ENCODE assay signal across 10 cellular contexts in the genomic region with DNA sequence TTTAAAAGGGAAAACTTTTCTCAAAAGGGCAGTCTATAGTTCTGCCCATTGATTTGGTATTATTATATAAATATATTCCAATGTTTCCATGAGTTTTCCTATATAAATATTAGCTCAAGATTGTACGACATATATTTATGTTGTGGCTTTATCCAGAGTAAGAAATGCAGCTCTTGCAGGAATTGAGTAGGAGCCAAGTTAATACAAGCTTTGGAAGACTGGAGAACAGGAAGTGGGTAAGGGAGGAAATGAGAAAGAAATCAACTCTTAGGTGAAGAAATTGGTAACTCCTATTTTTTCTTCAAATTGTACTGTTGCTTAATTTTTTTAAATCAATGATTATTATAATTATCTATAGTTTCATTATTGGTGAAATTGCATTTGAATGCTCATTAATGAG.
DNase-seq lines count a peak whose midpoint lies in the region; ATAC-seq, FAIRE-seq and TF ChIP-seq lines count a peak whose summit lies in the region.
"Had no signal": no experiment of that assay in that cellular context is flagged by ENCODE, and none has a peak within 500 bp of the region (broad histone marks: within the 10 kb centered on the region; RNA-seq: fewer than 3 reads in every experiment).

No MANE protein-coding gene starts in this region.

- H3K9me3 Mint-ChIP-seq in CD4-positive, alpha-beta T cell, result no peaks in the 10 kb centered on the region
- no peaks in the 10 kb centered on the region for H3K9me3 Mint-ChIP-seq in naive thymus-derived CD4-positive, alpha-beta T cell
- H3K9me3 Mint-ChIP-seq: activated CD4-positive, alpha-beta memory T cell treated with anti-CD3 and anti-CD28 coated beads for 36 hours had no signal

- no peaks in the 10 kb centered on the region for H3K27me3 ChIP-seq in CD4-positive, alpha-beta T cell (ENCODE audit: control insufficient read depth, insufficient read depth, low read length)
- H3K27me3 ChIP-seq in bronchial epithelial cell (ENCODE audit: control insufficient read depth, insufficient read depth, low read length), result no peaks in the 10 kb centered on the region
- H3K27me3 ChIP-seq in naive thymus-derived CD4-positive, alpha-beta T cell (ENCODE audit: control insufficient read depth in 2 of 2, insufficient read depth in 2 of 2, low read length in 2 of 2), result no peaks in the 10 kb centered on the region

- no peak for TF ChIP-seq CTCF in CD4-positive, alpha-beta T cell (IDR thresholded peaks at IDR 0.05)
- no peak for TF ChIP-seq CTCF in bronchial epithelial cell (IDR thresholded peaks at IDR 0.05; ENCODE audit: insufficient read depth, low read length, severe bottlenecking)

- CTCF ChIA-PET in CD4-positive, alpha-beta T cell (lab: Charles Lee), result interaction anchor here (0.7 kb wide), 1 partner anchor 468 kb away, joined by 3 read pairs; no protein-coding TSS in a partner anchor
- CTCF ChIA-PET in naive thymus-derived CD4-positive, alpha-beta T cell (lab: Charles Lee), result no interaction called here

- no peak overlapping the region for H3K27ac ChIP-seq in CD4-positive, alpha-beta T cell (ENCODE audit: low read depth, low read length)
- H3K27ac ChIP-seq in naive thymus-derived CD4-positive, alpha-beta T cell (ENCODE audit: low read depth, low read length), result no peak overlapping the region

- intact Hi-C loops in CD4-positive, alpha-beta T cell (cut with DNase I, micrococcal nuclease), result no loop called here
- intact Hi-C loops in naive thymus-derived CD4-positive, alpha-beta T cell (cut with micrococcal nuclease), result no loop called here

- peak overlapping the region; percentile 79 for H3K27ac Mint-ChIP-seq in CD4-positive, alpha-beta T cell
- H3K27ac Mint-ChIP-seq in naive thymus-derived CD4-positive, alpha-beta T cell, result peak overlapping the region in 7 of 9 donors; percentile 55 to 90 (median 81)
- H3K27ac Mint-ChIP-seq: activated CD4-positive, alpha-beta memory T cell treated with anti-CD3 and anti-CD28 coated beads for 36 hours had no signal

- no peaks in the 10 kb centered on the region for H3K9me3 ChIP-seq in CD4-positive, alpha-beta T cell (ENCODE audit: control insufficient read depth, low read length)
- H3K9me3 ChIP-seq in naive thymus-derived CD4-positive, alpha-beta T cell (ENCODE audit: control insufficient read depth in 2 of 3, low read length in 3 of 3), result no peaks in the 10 kb centered on the region

- no peaks in the 10 kb centered on the region for H3K27me3 Mint-ChIP-seq in CD4-positive, alpha-beta T cell
- H3K27me3 Mint-ChIP-seq in naive thymus-derived CD4-positive, alpha-beta T cell, result no peaks in the 10 kb centered on the region
- H3K27me3 Mint-ChIP-seq: activated CD4-positive, alpha-beta memory T cell treated with anti-CD3 and anti-CD28 coated beads for 36 hours had no signal

- H3K36me3 ChIP-seq in bronchial epithelial cell (ENCODE audit: control insufficient read depth, insufficient read depth, low read length), result no peaks in the 10 kb centered on the region
- peaks cover 0 to 3% (median 0%) of the 10 kb centered on the region in 3 experiments for H3K36me3 ChIP-seq in naive thymus-derived CD4-positive, alpha-beta T cell (ENCODE audit: control insufficient read depth in 2 of 3, insufficient read depth in 3 of 3, low read length in 3 of 3)

- FAIRE-seq in bronchial epithelial cell (lab: Jason Lieb, UNC), result no peak

- no peak overlapping the region for H3K4me3 Mint-ChIP-seq in CD4-positive, alpha-beta T cell
- peak overlapping the region in 8 of 10 donors; percentile 39 to 79 (median 68) for H3K4me3 Mint-ChIP-seq in naive thymus-derived CD4-positive, alpha-beta T cell
- H3K4me3 Mint-ChIP-seq: activated CD4-positive, alpha-beta memory T cell treated with anti-CD3 and anti-CD28 coated beads for 36 hours had no signal

- POLR2A ChIA-PET in CD4-positive, alpha-beta T cell (lab: Charles Lee), result interaction anchor here (0.7 to 1.7 kb wide), 4 partner anchors 26 to 709 kb away, joined by 3 to 6 read pairs (median 4); partner anchors contain the start of genes CYP20A1 and FAM117B
- POLR2A ChIA-PET in naive thymus-derived CD4-positive, alpha-beta T cell (lab: Charles Lee), result interaction anchor here (0.6 kb wide), 1 partner anchor 150 kb away, joined by 3 read pairs; no protein-coding TSS in a partner anchor

- TF ChIP-seq POLR2A in erythroblast (IDR thresholded peaks at IDR 0.05; ENCODE audit: low read length), result no peak

- H3K36me3 Mint-ChIP-seq in CD4-positive, alpha-beta T cell (ENCODE audit: low read depth), result peaks cover 18% of the 10 kb centered on the region
- H3K36me3 Mint-ChIP-seq in naive thymus-derived CD4-positive, alpha-beta T cell, result peaks cover 0 to 14% (median 9%) of the 10 kb centered on the region in 5 donors

- no peak overlapping the region for H3K4me3 ChIP-seq in bronchial epithelial cell (ENCODE audit: low read depth, low read length)
- no peak overlapping the region for H3K4me3 ChIP-seq in naive thymus-derived CD4-positive, alpha-beta T cell (ENCODE audit: low read length)

- no peak for DNase-seq in CD4-positive, alpha-beta T cell
- DNase-seq in Kasumi-1 (lab: John Stamatoyannopoulos, UW) (peak; percentile 12 to 30), bronchial epithelial cell (ENCODE audit: low read depth) (peak; percentile 48), erythroblast (lab: John Stamatoyannopoulos, UW) (no peak), dedifferentiated amniotic fluid mesenchymal stem cell (ENCODE audit: extremely low spot score) (no peak), NCI-H2171 treated with DMSO at 0.1 percent for 48 hours (lab: John Stamatoyannopoulos, UW) (no peak)
- peak in 1 of 9 donors; percentile 6 for DNase-seq in naive thymus-derived CD4-positive, alpha-beta T cell
- DNase-seq: activated CD4-positive, alpha-beta memory T cell treated with anti-CD3 and anti-CD28 coated beads for 36 hours; retina had no signal

- H3K4me1 Mint-ChIP-seq in CD4-positive, alpha-beta T cell (ENCODE audit: low read depth), result peaks cover 26% of the 10 kb centered on the region
- peaks cover 10 to 46% (median 33%) of the 10 kb centered on the region in 7 donors for H3K4me1 Mint-ChIP-seq in naive thymus-derived CD4-positive, alpha-beta T cell

- peaks cover 15 to 23% of the 10 kb centered on the region in 2 donors for H3K4me1 ChIP-seq in naive thymus-derived CD4-positive, alpha-beta T cell (ENCODE audit: control insufficient read depth in 2 of 2, insufficient read depth in 2 of 2, low read length in 2 of 2)

- ATAC-seq in CD4-positive, alpha-beta T cell (ENCODE audit: poor library complexity), result no peak
- ATAC-seq in naive thymus-derived CD4-positive, alpha-beta T cell, result no peak
- ATAC-seq in HG03571 (IDR thresholded peaks at IDR 0.05; ENCODE audit: unreplicated experiment), result no peak

Comparison
In these comparisons a context has a peak if more than half of its experiments do, and no peak if none do; other contexts are left out.
1. DNase-seq: peak in Kasumi-1 (2 of 2) and bronchial epithelial cell (single experiment); none in CD4-positive, alpha-beta T cell (0 of 10), erythroblast (0 of 2), dedifferentiated amniotic fluid mesenchymal stem cell (single experiment) and NCI-H2171 treated with DMSO at 0.1 percent for 48 hours (single experiment).